23 cellular contexts compared by ENCODE assay signal in genomic region chr2:54374965-54375364, GRCh38.
"Had no signal": no experiment of that assay in that cellular context is flagged by ENCODE, and none has a peak within 500 bp of the region (broad histone marks: within the 10 kb centered on the region; RNA-seq: fewer than 3 reads in every experiment).

No MANE protein-coding gene starts in this region.

- DNase-seq: dermis blood vessel endothelial cell; dorsolateral prefrontal cortex; effector CD4-positive, alpha-beta T cell; effector memory CD4-positive, alpha-beta T cell; foreskin keratinocyte; heart left ventricle; immature natural killer cell; islet precursor cell; left cardiac atrium; left lung; left ventricle myocardium superior; lower lobe of right lung; mesenchymal stem cell; mucosa of descending colon; naive B cell had no signal

- H3K27ac Mint-ChIP-seq: immature natural killer cell, mesothelial cell of epicardium, naive B cell had no signal

- ATAC-seq: foreskin keratinocyte, gastroesophageal sphincter, heart left ventricle, left cardiac atrium, left lung, left ventricle myocardium superior, lower lobe of right lung, mucosa of descending colon had no signal

- H3K27me3 ChIP-seq: dorsolateral prefrontal cortex, esophagus muscularis mucosa, gastroesophageal sphincter, heart left ventricle, left lung had no signal

- H3K36me3 Mint-ChIP-seq: immature natural killer cell, mesothelial cell of epicardium, naive B cell had no signal

- H3K4me3 ChIP-seq: coronary artery, dorsolateral prefrontal cortex, esophagus muscularis mucosa, gastroesophageal sphincter, heart left ventricle, hepatocyte, left lung, lower lobe of right lung, mucosa of descending colon had no signal

- H3K4me3 Mint-ChIP-seq: immature natural killer cell, mesothelial cell of epicardium, naive B cell had no signal

- H3K4me2 ChIP-seq: hepatocyte had no signal

- H2AFZ ChIP-seq: hepatocyte had no signal

- H3K4me1 ChIP-seq: foreskin keratinocyte had no signal

- H3K9me3 ChIP-seq: esophagus muscularis mucosa, gastroesophageal sphincter, heart left ventricle, left lung, lower lobe of right lung, mucosa of descending colon had no signal

- H3K27ac ChIP-seq: coronary artery, dorsolateral prefrontal cortex, esophagus muscularis mucosa, foreskin keratinocyte, gastroesophageal sphincter, hepatocyte, left lung, lower lobe of right lung had no signal

- H3K9me3 Mint-ChIP-seq: immature natural killer cell, mesothelial cell of epicardium had no signal

- H3K4me1 Mint-ChIP-seq: immature natural killer cell, naive B cell had no signal

- FAIRE-seq: colon, endothelial cell of umbilical vein, frontal cortex had no signal

- H3K79me2 ChIP-seq: hepatocyte had no signal

- H3K36me3 ChIP-seq: esophagus muscularis mucosa, gastroesophageal sphincter, heart left ventricle, left lung, lower lobe of right lung had no signal
